In the genomic region with DNA sequence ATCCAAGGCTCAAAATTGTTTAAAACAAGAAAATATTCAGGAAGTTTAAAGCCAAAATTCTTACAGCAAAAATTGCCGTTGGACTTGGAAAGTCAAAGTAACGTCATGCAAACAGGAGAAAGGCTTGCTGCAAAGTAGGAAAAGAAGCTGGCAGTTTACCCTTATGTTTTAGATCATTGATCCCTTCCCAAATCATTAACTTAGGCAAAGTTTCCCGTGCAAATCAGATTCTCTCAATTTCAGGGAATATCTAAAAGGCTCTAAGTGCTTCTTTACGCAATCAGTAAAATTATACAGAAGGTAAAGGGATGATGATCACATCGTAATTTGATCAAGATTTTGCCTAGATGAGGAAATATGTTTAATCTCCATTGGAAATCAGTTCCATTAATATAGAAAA, we compare ENCODE assay signal across 23 cellular contexts.
DNase-seq lines count a peak whose midpoint lies in the region; ATAC-seq, FAIRE-seq and TF ChIP-seq lines count a peak whose summit lies in the region.
"Had no signal": no experiment of that assay in that cellular context is flagged by ENCODE, and none has a peak within 500 bp of the region (broad histone marks: within the 10 kb centered on the region; RNA-seq: fewer than 3 reads in every experiment).

No MANE protein-coding gene starts in this region.

- H3K4me3 Mint-ChIP-seq in Calu3 (ENCODE audit: low read depth, unreplicated experiment) (peak overlapping the region; percentile 53), nephron (no peak overlapping the region)
- H3K4me3 Mint-ChIP-seq: CD14-positive monocyte; CD4-positive, alpha-beta T cell had no signal

- no peak for DNase-seq in Calu3
- DNase-seq in endothelial cell of umbilical vein (ENCODE audit: low read depth, low spot score), result no peak
- DNase-seq in left lobe of liver (ENCODE audit: low spot score), result no peak
- no peak for DNase-seq in putamen (ENCODE audit: low spot score)
- no peak for DNase-seq in NOMO-1 treated with DMSO at 0.1 percent for 48 hours (lab: John Stamatoyannopoulos, UW; ENCODE audit: unreplicated experiment)
- DNase-seq: 8988T; AML-193; BE2C; CD4-positive, alpha-beta T cell; COR-L47; DMS153; DND-41; H7; HCEC 1CT had no signal

- POLR2A ChIA-PET in endothelial cell of umbilical vein (lab: Charles Lee), result no interaction called here

- H2AFZ ChIP-seq in endothelial cell of umbilical vein (ENCODE audit: low read depth, low read length), result no peak overlapping the region

- BruUV-seq in Calu3 (replicated peaks; lab: Mats Ljungman, UMichigan) (no TSS peak), endothelial cell of umbilical vein (replicated peaks; lab: Mats Ljungman, UMichigan) (no TSS peak)

- peak overlapping the region; percentile 44 for H3K4me2 ChIP-seq in endothelial cell of umbilical vein (ENCODE audit: insufficient read depth, low read length)
- H3K4me2 ChIP-seq: A549; BLaER1 treated with 17β-estradiol and CSF1 and Interleukin-3, amounts not matched to agents 10 nM and 100 nM had no signal

- H3K4me3 ChIP-seq in endothelial cell of umbilical vein (replicated peaks in 1 of 3; ENCODE audit: insufficient read depth in 1 of 3, low read depth in 1 of 3, low read length in 3 of 3), result no peak overlapping the region
- H3K4me3 ChIP-seq: A549; BLaER1 treated with 17β-estradiol and CSF1 and Interleukin-3, amounts not matched to agents 10 nM and 100 nM had no signal

- no peaks in the 10 kb centered on the region for H3K9me3 ChIP-seq in endothelial cell of umbilical vein (replicated peaks; ENCODE audit: control insufficient read depth, insufficient read depth, low read length)
- H3K9me3 ChIP-seq: A549; BE2C; BLaER1 treated with 17β-estradiol and CSF1 and Interleukin-3, amounts not matched to agents 10 nM and 100 nM had no signal

- H3K27me3 ChIP-seq in endothelial cell of umbilical vein (ENCODE audit: control insufficient read depth in 2 of 2, insufficient read depth in 2 of 2, low read length in 2 of 2), result no peaks in the 10 kb centered on the region
- H3K27me3 ChIP-seq: BE2C; BLaER1 treated with 17β-estradiol and CSF1 and Interleukin-3, amounts not matched to agents 10 nM and 100 nM had no signal

- H3K27me3 Mint-ChIP-seq in Calu3 (ENCODE audit: unreplicated experiment) (no peaks in the 10 kb centered on the region), nephron (ENCODE audit: low read depth) (no peaks in the 10 kb centered on the region)

- ATAC-seq in left lobe of liver (peak; percentile 73), HG03196 (IDR thresholded peaks at IDR 0.05; ENCODE audit: unreplicated experiment) (no peak), GM21529 (IDR thresholded peaks at IDR 0.05; ENCODE audit: unreplicated experiment) (no peak)
- ATAC-seq: A549 had no signal

- H3K4me1 ChIP-seq in endothelial cell of umbilical vein (ENCODE audit: control insufficient read depth, extremely low read depth, insufficient read depth, low read length), result peaks cover 8% of the 10 kb centered on the region
- H3K4me1 ChIP-seq: A549; BLaER1 treated with 17β-estradiol and CSF1 and Interleukin-3, amounts not matched to agents 10 nM and 100 nM had no signal

- TF ChIP-seq CTCF in Calu3 (IDR thresholded peaks at IDR 0.05; ENCODE audit: unreplicated experiment), result no peak
- TF ChIP-seq CTCF in endothelial cell of umbilical vein (IDR thresholded peaks at IDR 0.05; ENCODE audit: extremely low read depth in 1 of 2, insufficient read depth in 1 of 2, low read depth in 1 of 2, low read length in 2 of 2), result no peak
- no peak for TF ChIP-seq CTCF in nephron (IDR thresholded peaks at IDR 0.05; ENCODE audit: unreplicated experiment in 3 of 3)

- no peaks in the 10 kb centered on the region for H3K9me1 ChIP-seq in endothelial cell of umbilical vein (replicated peaks; ENCODE audit: control insufficient read depth, extremely low read depth, insufficient read depth, low read length)

- H3K9me3 Mint-ChIP-seq in Calu3 (ENCODE audit: low read depth, unreplicated experiment), result no peaks in the 10 kb centered on the region
- H3K9me3 Mint-ChIP-seq in nephron, result no peaks in the 10 kb centered on the region
- H3K9me3 Mint-ChIP-seq: CD4-positive, alpha-beta T cell had no signal

- intact Hi-C loops in Calu3 (cut with micrococcal nuclease; ENCODE audit: unreplicated experiment) (loop anchor here (5.0 to 10.0 kb wide), 3 partner anchors 40 to 578 kb away; no protein-coding TSS in a partner anchor), endothelial cell of umbilical vein (cut with micrococcal nuclease) (no loop called here)

- dilution Hi-C loops in endothelial cell of umbilical vein (cut with MboI; ENCODE audit: extremely low pct_ligation_motif_present, low sequenced_read_pairs), result no loop called here

- CTCF ChIA-PET in Calu3 (lab: Charles Lee), result interaction anchor here (0.6 to 1.3 kb wide), 3 partner anchors 13 to 242 kb away, joined by 3 read pairs; no protein-coding TSS in a partner anchor
- CTCF ChIA-PET in endothelial cell of umbilical vein (lab: Charles Lee), result interaction anchor here (1.3 kb wide), 2 partner anchors 12 to 71 kb away, joined by 4 read pairs; no protein-coding TSS in a partner anchor

- H3K9ac ChIP-seq in endothelial cell of umbilical vein (replicated peaks; ENCODE audit: extremely low read depth, insufficient read depth, low read length), result peak overlapping the region; percentile 3
- H3K9ac ChIP-seq: BLaER1 treated with 17β-estradiol and CSF1 and Interleukin-3, amounts not matched to agents 10 nM and 100 nM had no signal

- H3K36me3 ChIP-seq in endothelial cell of umbilical vein (ENCODE audit: control insufficient read depth in 2 of 2, extremely low read depth in 1 of 2, insufficient read depth in 2 of 2, low read length in 2 of 2), result no peaks in the 10 kb centered on the region
- H3K36me3 ChIP-seq: BE2C; BLaER1 treated with 17β-estradiol and CSF1 and Interleukin-3, amounts not matched to agents 10 nM and 100 nM had no signal

- no peaks in the 10 kb centered on the region for H3K36me3 Mint-ChIP-seq in Calu3 (ENCODE audit: insufficient read depth, unreplicated experiment)
- H3K36me3 Mint-ChIP-seq in nephron (ENCODE audit: low read depth), result no peaks in the 10 kb centered on the region
- H3K36me3 Mint-ChIP-seq: CD14-positive monocyte had no signal

- H3K27ac Mint-ChIP-seq in Calu3 (ENCODE audit: unreplicated experiment), result peak overlapping the region; percentile 95
- peak overlapping the region; percentile 80 to 94 (median 83) for H3K27ac Mint-ChIP-seq in nephron
- H3K27ac Mint-ChIP-seq: CD14-positive monocyte; CD4-positive, alpha-beta T cell had no signal

- peaks cover 35% of the 10 kb centered on the region for H3K4me1 Mint-ChIP-seq in Calu3 (ENCODE audit: low read depth, unreplicated experiment)
- peaks cover 15% of the 10 kb centered on the region for H3K4me1 Mint-ChIP-seq in nephron
- H3K4me1 Mint-ChIP-seq: CD14-positive monocyte had no signal

- peak; percentile 21 for FAIRE-seq in endothelial cell of umbilical vein (lab: Jason Lieb, UNC)
- FAIRE-seq: A549, G401.6, GM19239, H1 had no signal

- TF ChIP-seq POLR2A in endothelial cell of umbilical vein (IDR thresholded peaks at IDR 0.05; ENCODE audit: low read depth, low read length), result no peak

- H4K20me1 ChIP-seq in endothelial cell of umbilical vein (replicated peaks; ENCODE audit: control insufficient read depth, extremely low read depth, insufficient read depth, low read length), result no peaks in the 10 kb centered on the region
- H4K20me1 ChIP-seq: BLaER1 treated with 17β-estradiol and CSF1 and Interleukin-3, amounts not matched to agents 10 nM and 100 nM had no signal

- H3K79me2 ChIP-seq in endothelial cell of umbilical vein (ENCODE audit: control insufficient read depth, insufficient read depth, low read length), result no peaks in the 10 kb centered on the region

- no peak overlapping the region for H3K27ac ChIP-seq in endothelial cell of umbilical vein (ENCODE audit: insufficient read depth, low read depth, low read length)
- H3K27ac ChIP-seq: A549; BLaER1 treated with 17β-estradiol and CSF1 and Interleukin-3, amounts not matched to agents 10 nM and 100 nM had no signal

TF ChIP-seq in endothelial cell of umbilical vein, 7 proteins besides CTCF, POLR2A, EP300 and RAD21:
- TF ChIP-seq POLR2AphosphoS5 (IDR thresholded peaks at IDR 0.05; ENCODE audit: insufficient read depth, low read depth, low read length) (no peak), FOS (IDR thresholded peaks at IDR 0.05; ENCODE audit: borderline replicate concordance, insufficient read depth, low read length) (no peak), JUN (IDR thresholded peaks at IDR 0.05; ENCODE audit: borderline replicate concordance, insufficient read depth, insufficient read length, low read depth) (no peak), MYC (IDR thresholded peaks at IDR 0.05; ENCODE audit: low read depth, low read length) (no peak)
- TF ChIP-seq, protein P1, sequence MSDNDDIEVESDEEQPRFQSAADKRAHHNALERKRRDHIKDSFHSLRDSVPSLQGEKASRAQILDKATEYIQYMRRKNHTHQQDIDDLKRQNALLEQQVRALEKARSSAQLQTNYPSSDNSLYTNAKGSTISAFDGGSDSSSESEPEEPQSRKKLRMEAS (IDR thresholded peaks at IDR 0.05; ENCODE audit: insufficient read depth, insufficient read length), result no peak
